25 cellular contexts compared by ENCODE assay signal in genomic region chr2:126685629-126686028, GRCh38. TPM values are rescaled to one million over a fixed set of nuclear protein-coding genes. Genes with fewer than 3 reads are reported as not detected.
DNase-seq lines count a peak whose midpoint lies in the region; ATAC-seq and TF ChIP-seq lines count a peak whose summit lies in the region.
"Had no signal": no experiment of that assay in that cellular context is flagged by ENCODE, and none has a peak within 500 bp of the region (broad histone marks: within the 10 kb centered on the region; RNA-seq: fewer than 3 reads in every experiment).

No MANE protein-coding gene starts in this region.

- POLR2A ChIA-PET in T-cell (lab: Charles Lee): no interaction called here

- H3K27ac Mint-ChIP-seq in natural killer cell: peak overlapping the region; percentile 59 to 65
- H3K27ac Mint-ChIP-seq in natural killer cell treated with Interleukin-12 subunit alpha and Interleukin-12 subunit beta and Interleukin-15 and Interleukin-18, amount 100 ng/mL, for 72 hours: peak overlapping the region in 1 of 2 donors; percentile 39
- H3K27ac Mint-ChIP-seq in T-cell: peak overlapping the region in 1 of 2 donors; percentile 58
- peak overlapping the region; percentile 60 for H3K27ac Mint-ChIP-seq in activated naive CD8-positive, alpha-beta T cell treated with anti-CD3 and anti-CD28 coated beads, Interleukin-2, amount 50 U/mL, for 24 hours
- H3K27ac Mint-ChIP-seq in stimulated activated effector memory CD8-positive, alpha-beta T cell treated with anti-CD3 and anti-CD28 coated beads, Interleukin-12 subunit alpha, Interleukin-12 subunit beta, amount 100 ng/mL, for 72 hours: peak overlapping the region; percentile 65
- no peak overlapping the region for H3K27ac Mint-ChIP-seq in activated T-cell treated with anti-CD3 and anti-CD28 coated beads, Interleukin-2, amount 50 U/mL, for 72 hours

- peaks cover 0 to 2% of the 10 kb centered on the region in 2 donors for H3K9me3 Mint-ChIP-seq in natural killer cell
- no peaks in the 10 kb centered on the region for H3K9me3 Mint-ChIP-seq in natural killer cell treated with Interleukin-12 subunit alpha and Interleukin-12 subunit beta and Interleukin-15 and Interleukin-18, amount 100 ng/mL, for 72 hours
- peaks cover 0 to 2% (median 0%) of the 10 kb centered on the region in 3 donors for H3K9me3 Mint-ChIP-seq in T-cell
- H3K9me3 Mint-ChIP-seq in activated naive CD8-positive, alpha-beta T cell treated with anti-CD3 and anti-CD28 coated beads, Interleukin-2, amount 50 U/mL, for 24 hours: peaks cover 8% of the 10 kb centered on the region
- peaks cover 5% of the 10 kb centered on the region for H3K9me3 Mint-ChIP-seq in stimulated activated effector memory CD8-positive, alpha-beta T cell treated with anti-CD3 and anti-CD28 coated beads, Interleukin-12 subunit alpha, Interleukin-12 subunit beta, amount 100 ng/mL, for 72 hours
- H3K9me3 Mint-ChIP-seq in activated T-cell treated with anti-CD3 and anti-CD28 coated beads, Interleukin-2, amount 50 U/mL, for 72 hours: no peaks in the 10 kb centered on the region

- CTCF ChIA-PET in T-cell (lab: Charles Lee): no interaction called here

- intact Hi-C loops in natural killer cell (cut with micrococcal nuclease): no loop called here

- ATAC-seq in natural killer cell: no peak
- ATAC-seq in natural killer cell treated with Interleukin-12 subunit alpha and Interleukin-12 subunit beta and Interleukin-15 and Interleukin-18, amount 100 ng/mL, for 72 hours: no peak
- ATAC-seq in T-cell (replicated peaks in 1 of 4): peak in 3 of 4 experiments; percentile 20 to 42 (median 32)
- ATAC-seq in activated naive CD8-positive, alpha-beta T cell treated with anti-CD3 and anti-CD28 coated beads, Interleukin-2, amount 50 U/mL, for 24 hours: no peak
- no peak for ATAC-seq in stimulated activated effector memory CD8-positive, alpha-beta T cell treated with anti-CD3 and anti-CD28 coated beads, Interleukin-12 subunit alpha, Interleukin-12 subunit beta, amount 100 ng/mL, for 72 hours
- no peak for ATAC-seq in GM19397 (IDR thresholded peaks at IDR 0.05; ENCODE audit: unreplicated experiment)
- ATAC-seq in activated T-cell treated with anti-CD3 and anti-CD28 coated beads, Interleukin-2, amount 50 U/mL, for 72 hours (replicated peaks in 1 of 2): no peak
- ATAC-seq in HG03457 (IDR thresholded peaks at IDR 0.05; ENCODE audit: unreplicated experiment): no peak
- ATAC-seq: GM12878, Panc1 had no signal

- no peak overlapping the region for H3K4me3 Mint-ChIP-seq in natural killer cell
- H3K4me3 Mint-ChIP-seq in natural killer cell treated with Interleukin-12 subunit alpha and Interleukin-12 subunit beta and Interleukin-15 and Interleukin-18, amount 100 ng/mL, for 72 hours: no peak overlapping the region
- H3K4me3 Mint-ChIP-seq in T-cell: no peak overlapping the region
- no peak overlapping the region for H3K4me3 Mint-ChIP-seq in activated naive CD8-positive, alpha-beta T cell treated with anti-CD3 and anti-CD28 coated beads, Interleukin-2, amount 50 U/mL, for 24 hours
- no peak overlapping the region for H3K4me3 Mint-ChIP-seq in stimulated activated effector memory CD8-positive, alpha-beta T cell treated with anti-CD3 and anti-CD28 coated beads, Interleukin-12 subunit alpha, Interleukin-12 subunit beta, amount 100 ng/mL, for 72 hours
- no peak overlapping the region for H3K4me3 Mint-ChIP-seq in activated T-cell treated with anti-CD3 and anti-CD28 coated beads, Interleukin-2, amount 50 U/mL, for 72 hours
- H3K4me3 Mint-ChIP-seq: CD4-positive, alpha-beta memory T cell had no signal

- H3K4me1 Mint-ChIP-seq in natural killer cell (peaks cover 53 to 59% of the 10 kb centered on the region in 2 donors), T-cell (peaks cover 44 to 52% (median 51%) of the 10 kb centered on the region in 3 donors)
- peaks cover 3 to 32% of the 10 kb centered on the region in 2 donors for H3K4me1 Mint-ChIP-seq in natural killer cell treated with Interleukin-12 subunit alpha and Interleukin-12 subunit beta and Interleukin-15 and Interleukin-18, amount 100 ng/mL, for 72 hours (ENCODE audit: low read depth in 2 of 2)
- H3K4me1 Mint-ChIP-seq in activated naive CD8-positive, alpha-beta T cell treated with anti-CD3 and anti-CD28 coated beads, Interleukin-2, amount 50 U/mL, for 24 hours: peaks cover 35% of the 10 kb centered on the region
- H3K4me1 Mint-ChIP-seq in stimulated activated effector memory CD8-positive, alpha-beta T cell treated with anti-CD3 and anti-CD28 coated beads, Interleukin-12 subunit alpha, Interleukin-12 subunit beta, amount 100 ng/mL, for 72 hours: peaks cover 42% of the 10 kb centered on the region
- peaks cover 16% of the 10 kb centered on the region for H3K4me1 Mint-ChIP-seq in activated T-cell treated with anti-CD3 and anti-CD28 coated beads, Interleukin-2, amount 50 U/mL, for 72 hours (ENCODE audit: low read depth)

- peaks cover 9% of the 10 kb centered on the region for H3K36me3 Mint-ChIP-seq in natural killer cell
- peaks cover 5% of the 10 kb centered on the region for H3K36me3 Mint-ChIP-seq in natural killer cell treated with Interleukin-12 subunit alpha and Interleukin-12 subunit beta and Interleukin-15 and Interleukin-18, amount 100 ng/mL, for 72 hours
- H3K36me3 Mint-ChIP-seq in T-cell: peaks cover 74% of the 10 kb centered on the region
- H3K36me3 Mint-ChIP-seq in activated naive CD8-positive, alpha-beta T cell treated with anti-CD3 and anti-CD28 coated beads, Interleukin-2, amount 50 U/mL, for 24 hours (ENCODE audit: low read depth): peaks cover 67% of the 10 kb centered on the region
- H3K36me3 Mint-ChIP-seq in stimulated activated effector memory CD8-positive, alpha-beta T cell treated with anti-CD3 and anti-CD28 coated beads, Interleukin-12 subunit alpha, Interleukin-12 subunit beta, amount 100 ng/mL, for 72 hours: peaks cover 22% of the 10 kb centered on the region
- peaks cover 11 to 36% of the 10 kb centered on the region in 2 donors for H3K36me3 Mint-ChIP-seq in activated T-cell treated with anti-CD3 and anti-CD28 coated beads, Interleukin-2, amount 50 U/mL, for 72 hours (ENCODE audit: insufficient read depth in 2 of 2)

- no peaks in the 10 kb centered on the region for H3K27me3 Mint-ChIP-seq in natural killer cell (ENCODE audit: low read depth in 2 of 2)
- H3K27me3 Mint-ChIP-seq in natural killer cell treated with Interleukin-12 subunit alpha and Interleukin-12 subunit beta and Interleukin-15 and Interleukin-18, amount 100 ng/mL, for 72 hours: no peaks in the 10 kb centered on the region
- H3K27me3 Mint-ChIP-seq in T-cell: no peaks in the 10 kb centered on the region
- H3K27me3 Mint-ChIP-seq in activated naive CD8-positive, alpha-beta T cell treated with anti-CD3 and anti-CD28 coated beads, Interleukin-2, amount 50 U/mL, for 24 hours: no peaks in the 10 kb centered on the region
- no peaks in the 10 kb centered on the region for H3K27me3 Mint-ChIP-seq in activated T-cell treated with anti-CD3 and anti-CD28 coated beads, Interleukin-2, amount 50 U/mL, for 72 hours (ENCODE audit: low read depth)
- H3K27me3 Mint-ChIP-seq: CD4-positive, alpha-beta memory T cell had no signal

- DNase-seq in natural killer cell (no peak), T-cell (no peak)
- no peak for DNase-seq in natural killer cell treated with Interleukin-12 subunit alpha and Interleukin-12 subunit beta and Interleukin-15 and Interleukin-18, amount 100 ng/mL, for 72 hours (ENCODE audit: low spot score)
- no peak for DNase-seq in activated naive CD8-positive, alpha-beta T cell treated with anti-CD3 and anti-CD28 coated beads, Interleukin-2, amount 50 U/mL, for 24 hours
- DNase-seq in stimulated activated effector memory CD8-positive, alpha-beta T cell treated with anti-CD3 and anti-CD28 coated beads, Interleukin-12 subunit alpha, Interleukin-12 subunit beta, amount 100 ng/mL, for 72 hours (ENCODE audit: low spot score in 2 of 2): no peak
- DNase-seq in activated T-cell treated with anti-CD3 and anti-CD28 coated beads, Interleukin-2, amount 50 U/mL, for 72 hours: no peak
- DNase-seq: Caco-2; CD4-positive, alpha-beta memory T cell; DMS79; EL; GDM1; HCEC 1CT; KG1; MG63; NCI-H1694; NCI-H2029 treated with DMSO at 0.1 percent for 48 hours; NCI-H2227 treated with DMSO at 0.1 percent for 48 hours; NCI-H526 treated with DMSO at 0.1 percent for 48 hours; SHP77 had no signal

- no peak for TF ChIP-seq CTCF in natural killer cell (IDR thresholded peaks at IDR 0.05)

RNA-seq across cellular contexts. Expression of gene GYPC, which starts 29.7 kb away (rescaled TPM):
- total RNA-seq in natural killer cell: 10 to 100 TPM; 74.2 to 92.3 (median 78.7) TPM
- 10 to 100 TPM; 44.2 to 56.9 TPM for total RNA-seq in natural killer cell treated with Interleukin-12 subunit alpha and Interleukin-12 subunit beta and Interleukin-15 and Interleukin-18, amount 100 ng/mL, for 72 hours
- total RNA-seq in T-cell: 100 to 1,000 TPM; 109 to 137 (median 116) TPM
- total RNA-seq in activated T-cell treated with anti-CD3 and anti-CD28 coated beads, Interleukin-2, amount 50 U/mL, for 72 hours: 100 to 1,000 TPM; 144 to 148 TPM
- total RNA-seq: Caco-2, HepG2, HT1080 had no signal

Comparison
In these comparisons a context has a peak if more than half of its experiments do, and no peak if none do; other contexts are left out.
1. ATAC-seq: peak in T-cell (3 of 4); none in natural killer cell (0 of 3), natural killer cell treated with Interleukin-12 subunit alpha and Interleukin-12 subunit beta and Interleukin-15 and Interleukin-18, amount 100 ng/mL, for 72 hours (0 of 2), activated naive CD8-positive, alpha-beta T cell treated with anti-CD3 and anti-CD28 coated beads, Interleukin-2, amount 50 U/mL, for 24 hours (single experiment), stimulated activated effector memory CD8-positive, alpha-beta T cell treated with anti-CD3 and anti-CD28 coated beads, Interleukin-12 subunit alpha, Interleukin-12 subunit beta, amount 100 ng/mL, for 72 hours (single experiment), GM19397 (single experiment), activated T-cell treated with anti-CD3 and anti-CD28 coated beads, Interleukin-2, amount 50 U/mL, for 72 hours (0 of 2) and HG03457 (single experiment).